In genomic region chr2:164839914-164840457, GRCh38 we compare ENCODE assay signal across 8 cellular contexts. TPM values are rescaled to one million over a fixed set of nuclear protein-coding genes. Genes with fewer than 3 reads are reported as not detected.
A peak's percentile ranks its signal among the peaks of the same experiment; 100 is the strongest.
DNase-seq lines count a peak whose midpoint lies in the region; ATAC-seq and TF ChIP-seq lines count a peak whose summit lies in the region.

No MANE protein-coding gene starts in this region.

- 2 to 4% methylated on average over 8 of the region's 8 CpGs for WGBS in heart right ventricle, 2 donors
- 1% methylated on average over 8 of the region's 8 CpGs for WGBS in aorta, 2 donors

- intact Hi-C loops in heart right ventricle (cut with DNase I) (loop anchor here (1.0 to 10.0 kb wide), 13 partner anchors 43 to 103 kb away; no protein-coding TSS in a partner anchor), Right ventricle myocardium inferior (cut with DNase I) (loop anchor here (2.0 to 5.0 kb wide), 4 partner anchors 58 to 278 kb away; no protein-coding TSS in a partner anchor), lower lobe of right lung (cut with DNase I) (loop anchor here (10.0 kb wide), 1 partner anchor 95 kb away; no protein-coding TSS in a partner anchor), aorta (cut with DNase I) (loop anchor here (2.0 to 5.0 kb wide), 7 partner anchors 13 to 147 kb away; no protein-coding TSS in a partner anchor)

- H3K9me3 ChIP-seq in heart right ventricle (no peaks in the 10 kb centered on the region), lower lobe of right lung (no peaks in the 10 kb centered on the region), aorta (ENCODE audit: control insufficient read depth, low read length) (no peaks in the 10 kb centered on the region)

- H3K27ac ChIP-seq in heart right ventricle = peak overlapping the region; percentile 89 to 99 (median 97)
- H3K27ac ChIP-seq in lower lobe of right lung = peak overlapping the region; percentile 95
- peak overlapping the region in 1 of 2 donors; percentile 97 for H3K27ac ChIP-seq in aorta (ENCODE audit: low read depth in 1 of 2, low read length in 2 of 2)

- H3K36me3 ChIP-seq in heart right ventricle = no peaks in the 10 kb centered on the region
- no peaks in the 10 kb centered on the region for H3K36me3 ChIP-seq in lower lobe of right lung
- no peaks in the 10 kb centered on the region for H3K36me3 ChIP-seq in aorta (ENCODE audit: control insufficient read depth in 1 of 2, insufficient read depth in 2 of 2, low read length in 1 of 2)

- peaks cover 0 to 19% (median 0%) of the 10 kb centered on the region in 7 donors for H3K27me3 ChIP-seq in heart right ventricle
- no peaks in the 10 kb centered on the region for H3K27me3 ChIP-seq in lower lobe of right lung (ENCODE audit: low read depth)
- H3K27me3 ChIP-seq in aorta (ENCODE audit: control insufficient read depth in 1 of 2, insufficient read depth in 2 of 2, low read length in 1 of 2) = no peaks in the 10 kb centered on the region

- peaks cover 0 to 68% (median 29%) of the 10 kb centered on the region in 9 donors for H3K4me1 ChIP-seq in heart right ventricle
- H3K4me1 ChIP-seq in lower lobe of right lung = peaks cover 31% of the 10 kb centered on the region
- peaks cover 0 to 2% of the 10 kb centered on the region in 2 donors for H3K4me1 ChIP-seq in aorta (ENCODE audit: control insufficient read depth in 1 of 2, insufficient read depth in 2 of 2, low read length in 2 of 2)

- TF ChIP-seq CTCF in heart right ventricle (IDR thresholded peaks at IDR 0.05) = no peak
- no peak for TF ChIP-seq CTCF in astrocyte of the spinal cord (IDR thresholded peaks at IDR 0.05; ENCODE audit: low read depth, low read length)
- no peak for TF ChIP-seq CTCF in lower lobe of right lung (IDR thresholded peaks at IDR 0.05)

- ATAC-seq in heart right ventricle = peak in 3 of 8 donors; percentile 32 to 39 (median 33)
- ATAC-seq in Right ventricle myocardium inferior = no peak
- peak in 1 of 2 donors; percentile 11 for ATAC-seq in lower lobe of right lung
- ATAC-seq in aorta (ENCODE audit: low FRiP score) = peak; percentile 37
- ATAC-seq in HG03439 (IDR thresholded peaks at IDR 0.05; ENCODE audit: unreplicated experiment) = no peak

- in situ Hi-C loops in astrocyte of the spinal cord (cut with HindIII; ENCODE audit: low sequenced_read_pairs) = no loop called here

- DNase-seq in heart right ventricle (peak in 1 of 2 donors; percentile 30), Right ventricle myocardium inferior (ENCODE audit: missing footprints) (no peak), astrocyte of the spinal cord (ENCODE audit: low read depth, low spot score) (peak; percentile 49), lower lobe of right lung (no peak), aorta (no peak), middle frontal gyrus (ENCODE audit: extremely low spot score, low spot score) (no peak), MV-4-11 (lab: John Stamatoyannopoulos, UW) (no peak)

- H3K4me3 ChIP-seq in heart right ventricle = peak overlapping the region; percentile 62 to 96 (median 87)
- peak overlapping the region; percentile 71 for H3K4me3 ChIP-seq in astrocyte of the spinal cord (ENCODE audit: low read depth, low read length)
- H3K4me3 ChIP-seq in lower lobe of right lung = peak overlapping the region; percentile 79
- H3K4me3 ChIP-seq in aorta (ENCODE audit: low read length in 2 of 2) = peak overlapping the region; percentile 76 to 94

RNA-seq across cellular contexts. Expression of gene COBLL1, which starts 1.6 kb away (rescaled TPM):
- total RNA-seq in heart right ventricle (10 to 100 TPM; 12.1 to 20.5 (median 15.1) TPM), Right ventricle myocardium inferior (15.2 TPM), lower lobe of right lung (89.4 TPM), aorta (100 to 1,000 TPM in 1 of 2 donors, 10 to 100 TPM in 1; 63.5 to 101 TPM)
- polyA plus RNA-seq in heart right ventricle (1 to 10 TPM; 5.0 to 6.0 TPM), aorta (10 to 100 TPM; 20.2 to 22.1 TPM)
